ENCODE assay signal across 19 cellular contexts in the genomic region with DNA sequence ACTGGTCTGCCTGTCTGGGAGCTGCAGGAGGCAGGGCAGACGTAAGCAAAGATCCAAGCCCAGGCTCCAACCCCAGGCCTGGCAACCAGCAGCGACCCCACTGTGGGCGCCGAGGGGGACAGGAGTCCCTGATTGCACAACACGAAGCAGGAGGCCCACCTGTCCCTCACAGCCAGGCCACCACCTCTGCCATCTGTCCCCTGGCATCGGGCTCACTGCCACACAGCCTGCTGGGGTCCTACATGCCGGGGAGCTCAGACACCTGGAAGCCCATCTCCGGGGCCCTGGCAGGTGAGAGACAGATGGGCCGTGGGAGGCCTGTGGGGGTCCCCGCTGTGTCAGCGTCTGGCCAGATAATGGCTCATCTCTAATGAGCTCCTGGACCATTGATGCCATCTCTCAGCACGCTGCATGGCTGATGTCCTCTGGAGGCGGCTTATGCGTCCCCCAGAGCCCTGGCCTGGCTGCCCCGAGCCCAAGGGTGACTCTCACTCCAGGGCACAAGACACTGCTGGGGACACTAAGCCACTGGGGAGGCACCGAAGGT. TPM values are rescaled to one million over a fixed set of nuclear protein-coding genes. Genes with fewer than 3 reads are reported as not detected.
A peak's percentile ranks its signal among the peaks of the same experiment; 100 is the strongest.
DNase-seq lines count a peak whose midpoint lies in the region; ATAC-seq and TF ChIP-seq lines count a peak whose summit lies in the region.
"Had no signal": no experiment of that assay in that cellular context is flagged by ENCODE, and none has a peak within 500 bp of the region (broad histone marks: within the 10 kb centered on the region; RNA-seq: fewer than 3 reads in every experiment).

No MANE protein-coding gene starts in this region.

- H3K27ac ChIP-seq in right cardiac atrium (ENCODE audit: low read length) (peak overlapping the region; percentile 53), spleen (peak overlapping the region in 5 of 8 donors; percentile 55 to 75 (median 66))
- H3K27ac ChIP-seq: esophagus muscularis mucosa, KMS-11, neutrophil, RWPE1 had no signal

- DNase-seq in NCI-H1694 treated with DMSO at 0.1 percent for 48 hours (lab: John Stamatoyannopoulos, UW) (peak; percentile 43), cerebellar cortex (ENCODE audit: low spot score) (peak; percentile 42), right cardiac atrium (peak in 2 of 3 donors; percentile 39 to 55), spleen (no peak), epidermal melanocyte (ENCODE audit: insufficient read length, low spot score) (no peak), COR-L47 (lab: John Stamatoyannopoulos, UW) (no peak)
- no peak for DNase-seq in activated CD4-positive, CD25-positive, alpha-beta regulatory T cell treated with anti-CD3 and anti-CD28 coated beads, Interleukin-2, amount 50 U/mL, for 72 hours
- DNase-seq: activated CD4-positive, alpha-beta T cell treated with anti-CD3 and anti-CD28 coated beads, Interleukin-2, amount 10 ng/mL, durations not matched to agents 7 days and 5 days; activated CD8-positive, alpha-beta memory T cell treated with anti-CD3 and anti-CD28 coated beads, Interleukin-2, amount 50 U/mL, for 4 hours; NCI-H2029 treated with DMSO at 0.1 percent for 48 hours; NCI-H446; stimulated activated CD8-positive, alpha-beta memory T cell treated with anti-CD3 and anti-CD28 coated beads, Interleukin-4, amount 100 ng/mL, for 48 hours had no signal

- H3K9me3 ChIP-seq in right cardiac atrium (ENCODE audit: control insufficient read depth, low read length): no peaks in the 10 kb centered on the region
- no peaks in the 10 kb centered on the region for H3K9me3 ChIP-seq in spleen
- H3K9me3 ChIP-seq: breast epithelium, esophagus muscularis mucosa, neutrophil had no signal

- intact Hi-C loops in right cardiac atrium (cut with DNase I) (no loop called here), spleen (cut with DNase I; ENCODE audit: low total_unique reads) (loop anchor here (10.0 kb wide), 1 partner anchor 107 kb away; no protein-coding TSS in a partner anchor)

- no peaks in the 10 kb centered on the region for H3K27me3 ChIP-seq in right cardiac atrium (ENCODE audit: control insufficient read depth, insufficient read depth)
- H3K27me3 ChIP-seq in spleen (replicated peaks in 1 of 7): no peaks in the 10 kb centered on the region
- H3K27me3 ChIP-seq: breast epithelium, esophagus muscularis mucosa, neutrophil had no signal

- H3K4me1 ChIP-seq in right cardiac atrium (ENCODE audit: control insufficient read depth, insufficient read depth, low read length): peaks cover 3% of the 10 kb centered on the region
- peaks cover 0 to 19% (median 11%) of the 10 kb centered on the region in 6 donors for H3K4me1 ChIP-seq in spleen

- H3K4me3 ChIP-seq in right cardiac atrium (ENCODE audit: low read length): no peak overlapping the region
- no peak overlapping the region for H3K4me3 ChIP-seq in spleen
- H3K4me3 ChIP-seq: breast epithelium, esophagus muscularis mucosa had no signal

- ATAC-seq in right cardiac atrium: no peak
- ATAC-seq in SK-N-SH treated with all-trans-retinoic acid at 6 μM for 48 hours: no peak
- ATAC-seq: HCT116 had no signal

- TF ChIP-seq CTCF in spleen (IDR thresholded peaks at IDR 0.05 in 8 of 11, conservative IDR thresholded peaks at IDR 0.05 in 3 of 11): no peak

- TF ChIP-seq POLR2A in spleen (IDR thresholded peaks at IDR 0.05): no peak

- WGBS in right cardiac atrium: 85% methylated on average over 16 of the region's 16 CpGs
- 85 to 93% (median 89%) methylated on average over 10 to 16 of the region's 16 CpGs for WGBS in spleen, 5 donors

- peaks cover 0 to 4% (median 0%) of the 10 kb centered on the region in 6 donors for H3K36me3 ChIP-seq in spleen
- H3K36me3 ChIP-seq: breast epithelium, neutrophil had no signal

TF ChIP-seq in SK-N-SH treated with all-trans-retinoic acid at 6 μM for 48 hours, 23 proteins besides CTCF, POLR2A, EP300 and RAD21:
- TF ChIP-seq ZFP30 (CRISPR knock-in tag; IDR thresholded peaks at IDR 0.05) (no peak), RARB (CRISPR knock-in tag; IDR thresholded peaks at IDR 0.05) (no peak), ZNF70 (CRISPR knock-in tag; IDR thresholded peaks at IDR 0.05) (no peak), CSDC2 (CRISPR knock-in tag; IDR thresholded peaks at IDR 0.05) (no peak), ZNF8 (CRISPR knock-in tag; IDR thresholded peaks at IDR 0.05) (no peak), ESRRG (CRISPR knock-in tag; IDR thresholded peaks at IDR 0.05) (no peak), ZFP3 (CRISPR knock-in tag; IDR thresholded peaks at IDR 0.05) (no peak), BACH2 (CRISPR knock-in tag; IDR thresholded peaks at IDR 0.05; ENCODE audit: borderline replicate concordance) (no peak), GLIS3 (CRISPR knock-in tag; IDR thresholded peaks at IDR 0.05) (no peak), ZNF565 (CRISPR knock-in tag; conservative IDR thresholded peaks at IDR 0.05; ENCODE audit: low read depth) (no peak), ZC3H10 (CRISPR knock-in tag; IDR thresholded peaks at IDR 0.05) (no peak), TOX (CRISPR knock-in tag; IDR thresholded peaks at IDR 0.05; ENCODE audit: borderline replicate concordance) (no peak)
- TF ChIP-seq, protein P1, sequence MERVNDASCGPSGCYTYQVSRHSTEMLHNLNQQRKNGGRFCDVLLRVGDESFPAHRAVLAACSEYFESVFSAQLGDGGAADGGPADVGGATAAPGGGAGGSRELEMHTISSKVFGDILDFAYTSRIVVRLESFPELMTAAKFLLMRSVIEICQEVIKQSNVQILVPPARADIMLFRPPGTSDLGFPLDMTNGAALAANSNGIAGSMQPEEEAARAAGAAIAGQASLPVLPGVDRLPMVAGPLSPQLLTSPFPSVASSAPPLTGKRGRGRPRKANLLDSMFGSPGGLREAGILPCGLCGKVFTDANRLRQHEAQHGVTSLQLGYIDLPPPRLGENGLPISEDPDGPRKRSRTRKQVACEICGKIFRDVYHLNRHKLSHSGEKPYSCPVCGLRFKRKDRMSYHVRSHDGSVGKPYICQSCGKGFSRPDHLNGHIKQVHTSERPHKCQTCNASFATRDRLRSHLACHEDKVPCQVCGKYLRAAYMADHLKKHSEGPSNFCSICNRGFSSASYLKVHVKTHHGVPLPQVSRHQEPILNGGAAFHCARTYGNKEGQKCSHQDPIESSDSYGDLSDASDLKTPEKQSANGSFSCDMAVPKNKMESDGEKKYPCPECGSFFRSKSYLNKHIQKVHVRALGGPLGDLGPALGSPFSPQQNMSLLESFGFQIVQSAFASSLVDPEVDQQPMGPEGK (CRISPR knock-in tag; IDR thresholded peaks at IDR 0.05; ENCODE audit: borderline replicate concordance): no peak

RNA-seq across cellular contexts. Expression of a gene that starts 11.3 kb away (rescaled TPM):
- total RNA-seq in right cardiac atrium (10 to 100 TPM; 18.7 to 63.8 (median 39.9) TPM), spleen (10 to 100 TPM in 5 of 7 donors, 1 to 10 TPM in 2; 6.6 to 52.3 (median 13.1) TPM)
- polyA plus RNA-seq in right cardiac atrium (66.2 TPM), spleen (1 to 10 TPM; 2.9 to 7.9 (median 3.3) TPM)

RNA-seq across cellular contexts. Expression of a gene that starts 30.7 kb away (rescaled TPM):
- total RNA-seq in right cardiac atrium (10 to 100 TPM; 30.7 to 35.6 (median 32.6) TPM), spleen (10 to 100 TPM; 13.8 to 19.2 (median 16.6) TPM)
- polyA plus RNA-seq in right cardiac atrium (38.5 TPM), spleen (10 to 100 TPM in 2 of 3 donors, 1 to 10 TPM in 1; 8.5 to 13.7 (median 10.3) TPM)

Comparison
In these comparisons a context has a peak if more than half of its experiments do, and no peak if none do; other contexts are left out.
1. DNase-seq: peak in NCI-H1694 treated with DMSO at 0.1 percent for 48 hours (single experiment), cerebellar cortex (single experiment) and right cardiac atrium (2 of 3); none in spleen (single experiment), activated CD4-positive, CD25-positive, alpha-beta regulatory T cell treated with anti-CD3 and anti-CD28 coated beads, Interleukin-2, amount 50 U/mL, for 72 hours (single experiment), epidermal melanocyte (single experiment) and COR-L47 (single experiment).